ENCODE assay signal across 3 cellular contexts in the genomic region with DNA sequence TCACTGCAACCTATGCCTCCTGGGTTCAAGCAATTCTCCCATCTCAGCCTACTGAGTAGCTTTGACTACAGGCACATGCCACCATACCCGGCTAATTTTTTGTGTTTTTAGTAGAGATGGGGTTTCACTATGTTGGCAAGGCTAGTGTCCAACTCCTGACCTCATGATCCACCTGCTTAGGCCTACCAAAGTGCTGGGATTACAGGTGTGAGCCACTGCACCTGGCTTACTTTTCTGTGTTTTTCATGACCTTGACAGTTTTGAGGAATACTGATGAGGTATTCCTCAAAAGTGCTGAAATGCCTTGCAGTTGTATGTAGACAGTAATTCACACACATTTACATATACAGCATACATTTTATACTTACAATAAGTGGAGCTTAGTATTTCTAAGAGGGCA.
TF ChIP-seq lines count a peak whose summit lies in the region.

No MANE protein-coding gene starts in this region.

TF ChIP-seq in A549, 52 proteins besides CTCF, POLR2A, EP300 and RAD21 (continued from another document):
- TF ChIP-seq NFE2L2 (conservative IDR thresholded peaks at IDR 0.05; ENCODE audit: low read length) = no peak
- TF ChIP-seq, protein P1, sequence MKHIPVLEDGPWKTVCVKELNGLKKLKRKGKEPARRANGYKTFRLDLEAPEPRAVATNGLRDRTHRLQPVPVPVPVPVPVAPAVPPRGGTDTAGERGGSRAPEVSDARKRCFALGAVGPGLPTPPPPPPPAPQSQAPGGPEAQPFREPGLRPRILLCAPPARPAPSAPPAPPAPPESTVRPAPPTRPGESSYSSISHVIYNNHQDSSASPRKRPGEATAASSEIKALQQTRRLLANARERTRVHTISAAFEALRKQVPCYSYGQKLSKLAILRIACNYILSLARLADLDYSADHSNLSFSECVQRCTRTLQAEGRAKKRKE (CRISPR knock-in tag; IDR thresholded peaks at IDR 0.05; ENCODE audit: low read depth) = no peak
- TF ChIP-seq TP53 (CRISPR knock-in tag; IDR thresholded peaks at IDR 0.05) = no peak
- no peak for TF ChIP-seq POLR2AphosphoS2 (conservative IDR thresholded peaks at IDR 0.05; ENCODE audit: low read length)
- TF ChIP-seq, protein P2, sequence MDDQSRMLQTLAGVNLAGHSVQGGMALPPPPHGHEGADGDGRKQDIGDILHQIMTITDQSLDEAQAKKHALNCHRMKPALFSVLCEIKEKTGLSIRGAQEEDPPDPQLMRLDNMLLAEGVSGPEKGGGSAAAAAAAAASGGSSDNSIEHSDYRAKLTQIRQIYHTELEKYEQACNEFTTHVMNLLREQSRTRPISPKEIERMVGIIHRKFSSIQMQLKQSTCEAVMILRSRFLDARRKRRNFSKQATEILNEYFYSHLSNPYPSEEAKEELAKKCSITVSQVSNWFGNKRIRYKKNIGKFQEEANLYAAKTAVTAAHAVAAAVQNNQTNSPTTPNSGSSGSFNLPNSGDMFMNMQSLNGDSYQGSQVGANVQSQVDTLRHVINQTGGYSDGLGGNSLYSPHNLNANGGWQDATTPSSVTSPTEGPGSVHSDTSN (IDR thresholded peaks at IDR 0.05) = no peak
- no peak for TF ChIP-seq MAFK (IDR thresholded peaks at IDR 0.05; ENCODE audit: partially characterized antibody)
- TF ChIP-seq HOXB13 (CRISPR knock-in tag; IDR thresholded peaks at IDR 0.05; ENCODE audit: low read depth) = no peak
- TF ChIP-seq ZNF302 (CRISPR knock-in tag; IDR thresholded peaks at IDR 0.05) = no peak
- TF ChIP-seq, protein P3, sequence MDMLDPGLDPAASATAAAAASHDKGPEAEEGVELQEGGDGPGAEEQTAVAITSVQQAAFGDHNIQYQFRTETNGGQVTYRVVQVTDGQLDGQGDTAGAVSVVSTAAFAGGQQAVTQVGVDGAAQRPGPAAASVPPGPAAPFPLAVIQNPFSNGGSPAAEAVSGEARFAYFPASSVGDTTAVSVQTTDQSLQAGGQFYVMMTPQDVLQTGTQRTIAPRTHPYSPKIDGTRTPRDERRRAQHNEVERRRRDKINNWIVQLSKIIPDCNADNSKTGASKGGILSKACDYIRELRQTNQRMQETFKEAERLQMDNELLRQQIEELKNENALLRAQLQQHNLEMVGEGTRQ (IDR thresholded peaks at IDR 0.05) = no peak
- TF ChIP-seq NR3C1 (IDR thresholded peaks at IDR 0.05) = no peak
- no peak for TF ChIP-seq CBX2 (IDR thresholded peaks at IDR 0.05; ENCODE audit: borderline replicate concordance, low read depth)
- TF ChIP-seq HOXB5 (CRISPR knock-in tag; IDR thresholded peaks at IDR 0.05) = no peak

TF ChIP-seq in GM23338, 12 proteins besides CTCF, POLR2A, EP300 and RAD21 (continued from another document and continues in another):
- TF ChIP-seq, protein P4, sequence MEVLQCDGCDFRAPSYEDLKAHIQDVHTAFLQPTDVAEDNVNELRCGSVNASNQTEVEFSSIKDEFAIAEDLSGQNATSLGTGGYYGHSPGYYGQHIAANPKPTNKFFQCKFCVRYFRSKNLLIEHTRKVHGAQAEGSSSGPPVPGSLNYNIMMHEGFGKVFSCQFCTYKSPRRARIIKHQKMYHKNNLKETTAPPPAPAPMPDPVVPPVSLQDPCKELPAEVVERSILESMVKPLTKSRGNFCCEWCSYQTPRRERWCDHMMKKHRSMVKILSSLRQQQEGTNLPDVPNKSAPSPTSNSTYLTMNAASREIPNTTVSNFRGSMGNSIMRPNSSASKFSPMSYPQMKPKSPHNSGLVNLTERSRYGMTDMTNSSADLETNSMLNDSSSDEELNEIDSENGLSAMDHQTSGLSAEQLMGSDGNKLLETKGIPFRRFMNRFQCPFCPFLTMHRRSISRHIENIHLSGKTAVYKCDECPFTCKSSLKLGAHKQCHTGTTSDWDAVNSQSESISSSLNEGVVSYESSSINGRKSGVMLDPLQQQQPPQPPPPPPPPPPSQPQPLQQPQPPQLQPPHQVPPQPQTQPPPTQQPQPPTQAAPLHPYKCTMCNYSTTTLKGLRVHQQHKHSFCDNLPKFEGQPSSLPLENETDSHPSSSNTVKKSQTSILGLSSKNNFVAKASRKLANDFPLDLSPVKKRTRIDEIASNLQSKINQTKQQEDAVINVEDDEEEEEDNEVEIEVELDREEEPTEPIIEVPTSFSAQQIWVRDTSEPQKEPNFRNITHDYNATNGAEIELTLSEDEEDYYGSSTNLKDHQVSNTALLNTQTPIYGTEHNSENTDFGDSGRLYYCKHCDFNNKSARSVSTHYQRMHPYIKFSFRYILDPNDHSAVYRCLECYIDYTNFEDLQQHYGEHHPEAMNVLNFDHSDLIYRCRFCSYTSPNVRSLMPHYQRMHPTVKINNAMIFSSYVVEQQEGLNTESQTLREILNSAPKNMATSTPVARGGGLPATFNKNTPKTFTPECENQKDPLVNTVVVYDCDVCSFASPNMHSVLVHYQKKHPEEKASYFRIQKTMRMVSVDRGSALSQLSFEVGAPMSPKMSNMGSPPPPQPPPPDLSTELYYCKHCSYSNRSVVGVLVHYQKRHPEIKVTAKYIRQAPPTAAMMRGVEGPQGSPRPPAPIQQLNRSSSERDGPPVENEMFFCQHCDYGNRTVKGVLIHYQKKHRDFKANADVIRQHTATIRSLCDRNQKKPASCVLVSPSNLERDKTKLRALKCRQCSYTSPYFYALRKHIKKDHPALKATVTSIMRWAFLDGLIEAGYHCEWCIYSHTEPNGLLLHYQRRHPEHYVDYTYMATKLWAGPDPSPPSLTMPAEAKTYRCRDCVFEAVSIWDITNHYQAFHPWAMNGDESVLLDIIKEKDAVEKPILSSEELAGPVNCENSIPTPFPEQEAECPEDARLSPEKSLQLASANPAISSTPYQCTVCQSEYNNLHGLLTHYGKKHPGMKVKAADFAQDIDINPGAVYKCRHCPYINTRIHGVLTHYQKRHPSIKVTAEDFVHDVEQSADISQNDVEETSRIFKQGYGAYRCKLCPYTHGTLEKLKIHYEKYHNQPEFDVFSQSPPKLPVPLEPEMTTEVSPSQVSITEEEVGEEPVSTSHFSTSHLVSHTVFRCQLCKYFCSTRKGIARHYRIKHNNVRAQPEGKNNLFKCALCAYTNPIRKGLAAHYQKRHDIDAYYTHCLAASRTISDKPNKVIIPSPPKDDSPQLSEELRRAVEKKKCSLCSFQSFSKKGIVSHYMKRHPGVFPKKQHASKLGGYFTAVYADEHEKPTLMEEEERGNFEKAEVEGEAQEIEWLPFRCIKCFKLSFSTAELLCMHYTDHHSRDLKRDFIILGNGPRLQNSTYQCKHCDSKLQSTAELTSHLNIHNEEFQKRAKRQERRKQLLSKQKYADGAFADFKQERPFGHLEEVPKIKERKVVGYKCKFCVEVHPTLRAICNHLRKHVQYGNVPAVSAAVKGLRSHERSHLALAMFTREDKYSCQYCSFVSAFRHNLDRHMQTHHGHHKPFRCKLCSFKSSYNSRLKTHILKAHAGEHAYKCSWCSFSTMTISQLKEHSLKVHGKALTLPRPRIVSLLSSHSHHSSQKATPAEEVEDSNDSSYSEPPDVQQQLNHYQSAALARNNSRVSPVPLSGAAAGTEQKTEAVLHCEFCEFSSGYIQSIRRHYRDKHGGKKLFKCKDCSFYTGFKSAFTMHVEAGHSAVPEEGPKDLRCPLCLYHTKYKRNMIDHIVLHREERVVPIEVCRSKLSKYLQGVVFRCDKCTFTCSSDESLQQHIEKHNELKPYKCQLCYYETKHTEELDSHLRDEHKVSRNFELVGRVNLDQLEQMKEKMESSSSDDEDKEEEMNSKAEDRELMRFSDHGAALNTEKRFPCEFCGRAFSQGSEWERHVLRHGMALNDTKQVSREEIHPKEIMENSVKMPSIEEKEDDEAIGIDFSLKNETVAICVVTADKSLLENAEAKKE (CRISPR knock-in tag; IDR thresholded peaks at IDR 0.05) = no peak
- no peak for TF ChIP-seq NANOG (IDR thresholded peaks at IDR 0.05; ENCODE audit: borderline replicate concordance)
- TF ChIP-seq, protein P5, sequence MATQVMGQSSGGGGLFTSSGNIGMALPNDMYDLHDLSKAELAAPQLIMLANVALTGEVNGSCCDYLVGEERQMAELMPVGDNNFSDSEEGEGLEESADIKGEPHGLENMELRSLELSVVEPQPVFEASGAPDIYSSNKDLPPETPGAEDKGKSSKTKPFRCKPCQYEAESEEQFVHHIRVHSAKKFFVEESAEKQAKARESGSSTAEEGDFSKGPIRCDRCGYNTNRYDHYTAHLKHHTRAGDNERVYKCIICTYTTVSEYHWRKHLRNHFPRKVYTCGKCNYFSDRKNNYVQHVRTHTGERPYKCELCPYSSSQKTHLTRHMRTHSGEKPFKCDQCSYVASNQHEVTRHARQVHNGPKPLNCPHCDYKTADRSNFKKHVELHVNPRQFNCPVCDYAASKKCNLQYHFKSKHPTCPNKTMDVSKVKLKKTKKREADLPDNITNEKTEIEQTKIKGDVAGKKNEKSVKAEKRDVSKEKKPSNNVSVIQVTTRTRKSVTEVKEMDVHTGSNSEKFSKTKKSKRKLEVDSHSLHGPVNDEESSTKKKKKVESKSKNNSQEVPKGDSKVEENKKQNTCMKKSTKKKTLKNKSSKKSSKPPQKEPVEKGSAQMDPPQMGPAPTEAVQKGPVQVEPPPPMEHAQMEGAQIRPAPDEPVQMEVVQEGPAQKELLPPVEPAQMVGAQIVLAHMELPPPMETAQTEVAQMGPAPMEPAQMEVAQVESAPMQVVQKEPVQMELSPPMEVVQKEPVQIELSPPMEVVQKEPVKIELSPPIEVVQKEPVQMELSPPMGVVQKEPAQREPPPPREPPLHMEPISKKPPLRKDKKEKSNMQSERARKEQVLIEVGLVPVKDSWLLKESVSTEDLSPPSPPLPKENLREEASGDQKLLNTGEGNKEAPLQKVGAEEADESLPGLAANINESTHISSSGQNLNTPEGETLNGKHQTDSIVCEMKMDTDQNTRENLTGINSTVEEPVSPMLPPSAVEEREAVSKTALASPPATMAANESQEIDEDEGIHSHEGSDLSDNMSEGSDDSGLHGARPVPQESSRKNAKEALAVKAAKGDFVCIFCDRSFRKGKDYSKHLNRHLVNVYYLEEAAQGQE (IDR thresholded peaks at IDR 0.05; ENCODE audit: unreplicated experiment) = no peak

TF ChIP-seq in WTC11, 78 proteins besides CTCF, POLR2A, EP300 and RAD21 (continued from another document and continues in another):
- no peak for TF ChIP-seq HMGA2 (CRISPR knock-in tag; IDR thresholded peaks at IDR 0.05)
- no peak for TF ChIP-seq CBFB (CRISPR knock-in tag; IDR thresholded peaks at IDR 0.05; ENCODE audit: low read depth)
- no peak for TF ChIP-seq NR1H2 (CRISPR knock-in tag; IDR thresholded peaks at IDR 0.05)
- TF ChIP-seq, protein P6, sequence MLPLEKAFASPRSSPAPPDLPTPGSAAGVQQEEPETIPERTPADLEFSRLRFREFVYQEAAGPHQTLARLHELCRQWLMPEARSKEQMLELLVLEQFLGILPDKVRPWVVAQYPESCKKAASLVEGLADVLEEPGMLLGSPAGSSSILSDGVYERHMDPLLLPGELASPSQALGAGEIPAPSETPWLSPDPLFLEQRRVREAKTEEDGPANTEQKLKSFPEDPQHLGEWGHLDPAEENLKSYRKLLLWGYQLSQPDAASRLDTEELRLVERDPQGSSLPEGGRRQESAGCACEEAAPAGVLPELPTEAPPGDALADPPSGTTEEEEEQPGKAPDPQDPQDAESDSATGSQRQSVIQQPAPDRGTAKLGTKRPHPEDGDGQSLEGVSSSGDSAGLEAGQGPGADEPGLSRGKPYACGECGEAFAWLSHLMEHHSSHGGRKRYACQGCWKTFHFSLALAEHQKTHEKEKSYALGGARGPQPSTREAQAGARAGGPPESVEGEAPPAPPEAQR (CRISPR knock-in tag; IDR thresholded peaks at IDR 0.05) = no peak
- TF ChIP-seq, protein P3 (CRISPR knock-in tag; IDR thresholded peaks at IDR 0.05) = no peak
- TF ChIP-seq, protein P7, sequence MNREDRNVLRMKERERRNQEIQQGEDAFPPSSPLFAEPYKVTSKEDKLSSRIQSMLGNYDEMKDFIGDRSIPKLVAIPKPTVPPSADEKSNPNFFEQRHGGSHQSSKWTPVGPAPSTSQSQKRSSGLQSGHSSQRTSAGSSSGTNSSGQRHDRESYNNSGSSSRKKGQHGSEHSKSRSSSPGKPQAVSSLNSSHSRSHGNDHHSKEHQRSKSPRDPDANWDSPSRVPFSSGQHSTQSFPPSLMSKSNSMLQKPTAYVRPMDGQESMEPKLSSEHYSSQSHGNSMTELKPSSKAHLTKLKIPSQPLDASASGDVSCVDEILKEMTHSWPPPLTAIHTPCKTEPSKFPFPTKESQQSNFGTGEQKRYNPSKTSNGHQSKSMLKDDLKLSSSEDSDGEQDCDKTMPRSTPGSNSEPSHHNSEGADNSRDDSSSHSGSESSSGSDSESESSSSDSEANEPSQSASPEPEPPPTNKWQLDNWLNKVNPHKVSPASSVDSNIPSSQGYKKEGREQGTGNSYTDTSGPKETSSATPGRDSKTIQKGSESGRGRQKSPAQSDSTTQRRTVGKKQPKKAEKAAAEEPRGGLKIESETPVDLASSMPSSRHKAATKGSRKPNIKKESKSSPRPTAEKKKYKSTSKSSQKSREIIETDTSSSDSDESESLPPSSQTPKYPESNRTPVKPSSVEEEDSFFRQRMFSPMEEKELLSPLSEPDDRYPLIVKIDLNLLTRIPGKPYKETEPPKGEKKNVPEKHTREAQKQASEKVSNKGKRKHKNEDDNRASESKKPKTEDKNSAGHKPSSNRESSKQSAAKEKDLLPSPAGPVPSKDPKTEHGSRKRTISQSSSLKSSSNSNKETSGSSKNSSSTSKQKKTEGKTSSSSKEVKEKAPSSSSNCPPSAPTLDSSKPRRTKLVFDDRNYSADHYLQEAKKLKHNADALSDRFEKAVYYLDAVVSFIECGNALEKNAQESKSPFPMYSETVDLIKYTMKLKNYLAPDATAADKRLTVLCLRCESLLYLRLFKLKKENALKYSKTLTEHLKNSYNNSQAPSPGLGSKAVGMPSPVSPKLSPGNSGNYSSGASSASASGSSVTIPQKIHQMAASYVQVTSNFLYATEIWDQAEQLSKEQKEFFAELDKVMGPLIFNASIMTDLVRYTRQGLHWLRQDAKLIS (CRISPR knock-in tag; IDR thresholded peaks at IDR 0.05; ENCODE audit: borderline replicate concordance) = no peak
- TF ChIP-seq TCF7 (CRISPR knock-in tag; IDR thresholded peaks at IDR 0.05; ENCODE audit: low read depth) = no peak
- TF ChIP-seq, protein P8, sequence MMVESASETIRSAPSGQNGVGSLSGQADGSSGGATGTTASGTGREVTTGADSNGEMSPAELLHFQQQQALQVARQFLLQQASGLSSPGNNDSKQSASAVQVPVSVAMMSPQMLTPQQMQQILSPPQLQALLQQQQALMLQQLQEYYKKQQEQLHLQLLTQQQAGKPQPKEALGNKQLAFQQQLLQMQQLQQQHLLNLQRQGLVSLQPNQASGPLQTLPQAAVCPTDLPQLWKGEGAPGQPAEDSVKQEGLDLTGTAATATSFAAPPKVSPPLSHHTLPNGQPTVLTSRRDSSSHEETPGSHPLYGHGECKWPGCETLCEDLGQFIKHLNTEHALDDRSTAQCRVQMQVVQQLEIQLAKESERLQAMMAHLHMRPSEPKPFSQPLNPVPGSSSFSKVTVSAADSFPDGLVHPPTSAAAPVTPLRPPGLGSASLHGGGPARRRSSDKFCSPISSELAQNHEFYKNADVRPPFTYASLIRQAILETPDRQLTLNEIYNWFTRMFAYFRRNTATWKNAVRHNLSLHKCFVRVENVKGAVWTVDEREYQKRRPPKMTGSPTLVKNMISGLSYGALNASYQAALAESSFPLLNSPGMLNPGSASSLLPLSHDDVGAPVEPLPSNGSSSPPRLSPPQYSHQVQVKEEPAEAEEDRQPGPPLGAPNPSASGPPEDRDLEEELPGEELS (CRISPR knock-in tag; IDR thresholded peaks at IDR 0.05) = no peak
